In the genomic region with DNA sequence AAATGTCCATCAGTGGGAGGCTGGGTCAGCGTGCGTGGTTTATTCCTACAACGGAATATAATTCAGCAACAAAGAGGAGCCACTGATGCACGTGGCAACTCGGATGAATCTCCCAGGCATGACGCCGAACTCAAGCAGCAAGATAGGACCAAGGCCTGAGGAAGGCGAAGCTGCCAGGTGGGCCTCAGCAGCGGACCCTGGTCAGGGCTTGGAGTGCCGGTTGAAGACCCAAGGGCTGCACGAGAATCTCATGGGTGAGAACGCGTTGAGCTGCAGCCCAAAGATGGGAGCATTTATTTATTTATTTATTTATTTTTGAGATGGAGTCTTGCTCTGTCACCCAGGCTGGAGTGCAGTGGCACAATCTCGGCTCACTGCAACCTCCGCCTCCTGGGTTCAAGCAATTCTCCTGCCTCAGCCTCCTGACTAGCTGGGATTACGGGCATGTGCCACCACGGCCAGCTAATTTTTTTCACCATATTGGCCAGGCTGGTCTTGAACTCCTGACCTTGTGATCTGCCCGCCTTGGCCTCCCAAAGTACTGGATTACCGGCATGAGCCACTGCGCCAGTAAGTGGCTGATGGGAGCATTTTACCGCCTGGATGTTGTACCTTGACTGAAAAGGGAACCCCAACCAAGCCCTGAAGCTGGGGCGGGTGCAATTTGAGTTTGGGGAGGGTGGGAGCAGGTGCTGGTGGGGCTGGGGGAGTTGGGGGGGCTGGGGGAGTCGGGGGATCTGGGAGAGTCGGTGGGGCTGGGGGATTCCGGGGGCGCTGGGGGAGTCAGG, we compare ENCODE assay signal across 28 cellular contexts.
"Had no signal": no experiment of that assay in that cellular context is flagged by ENCODE, and none has a peak within 500 bp of the region (broad histone marks: within the 10 kb centered on the region; RNA-seq: fewer than 3 reads in every experiment).

No MANE protein-coding gene starts in this region.

- DNase-seq: hypothalamus; immature natural killer cell; left ventricle myocardium inferior; mesendoderm; naive B cell; natural killer cell; nephron progenitor cell; nucleus accumbens; posterior cingulate gyrus; retina; stimulated activated CD4-positive, alpha-beta T cell treated with anti-CD3 and anti-CD28 coated beads, Interleukin-4, amount 100 ng/mL, for 24 hours; stimulated activated naive CD4-positive, alpha-beta T cell; tibial artery; uterus had no signal

- H3K36me3 ChIP-seq: left ventricle myocardium inferior, pancreas, prostate gland, suprapubic skin, thoracic aorta, tibial artery, uterus had no signal

- H3K4me3 ChIP-seq: left ventricle myocardium inferior, lung, pancreas, prostate gland, skin epidermis, suprapubic skin, thoracic aorta, tibial artery, uterus had no signal

- H3K4me3 Mint-ChIP-seq: immature natural killer cell; mesothelial cell of epicardium; naive B cell; natural killer cell; nephron progenitor cell; stimulated activated effector memory CD8-positive, alpha-beta T cell treated with anti-CD3 and anti-CD28 coated beads, Interleukin-12 subunit alpha, Interleukin-12 subunit beta, amount 100 ng/mL, for 72 hours; stimulated activated naive CD8-positive, alpha-beta T cell treated with anti-CD3 and anti-CD28 coated beads, Interleukin-15, Interleukin-2, amounts not matched to agents 100 ng/mL and 50 ng/mL, for 24 hours; type B pancreatic cell had no signal

- H3K27me3 Mint-ChIP-seq: stimulated activated naive CD8-positive, alpha-beta T cell treated with anti-CD3 and anti-CD28 coated beads, Interleukin-15, Interleukin-2, amounts not matched to agents 100 ng/mL and 50 ng/mL, for 24 hours; type B pancreatic cell had no signal

- H3K36me3 Mint-ChIP-seq: immature natural killer cell; mesothelial cell of epicardium; naive B cell; natural killer cell; stimulated activated effector memory CD8-positive, alpha-beta T cell treated with anti-CD3 and anti-CD28 coated beads, Interleukin-12 subunit alpha, Interleukin-12 subunit beta, amount 100 ng/mL, for 72 hours; type B pancreatic cell had no signal

- H3K27ac ChIP-seq: left ventricle myocardium inferior, pancreas, prostate gland, skin epidermis, suprapubic skin, thoracic aorta, tibial artery, uterus had no signal

- H3K4me1 ChIP-seq: pancreas, prostate gland, tibial artery, uterus had no signal

- H3K4me1 Mint-ChIP-seq: naive B cell; stimulated activated effector memory CD8-positive, alpha-beta T cell treated with anti-CD3 and anti-CD28 coated beads, Interleukin-12 subunit alpha, Interleukin-12 subunit beta, amount 100 ng/mL, for 72 hours had no signal

- FAIRE-seq: islet of Langerhans, kidney, pancreas had no signal

- ATAC-seq: natural killer cell; pancreas; right cardiac atrium; sciatic nerve; stimulated activated effector memory CD8-positive, alpha-beta T cell treated with anti-CD3 and anti-CD28 coated beads, Interleukin-12 subunit alpha, Interleukin-12 subunit beta, amount 100 ng/mL, for 72 hours had no signal

- H3K9me3 Mint-ChIP-seq: immature natural killer cell; mesothelial cell of epicardium; naive B cell; natural killer cell; nephron progenitor cell; stimulated activated effector memory CD8-positive, alpha-beta T cell treated with anti-CD3 and anti-CD28 coated beads, Interleukin-12 subunit alpha, Interleukin-12 subunit beta, amount 100 ng/mL, for 72 hours; stimulated activated naive CD8-positive, alpha-beta T cell treated with anti-CD3 and anti-CD28 coated beads, Interleukin-15, Interleukin-2, amounts not matched to agents 100 ng/mL and 50 ng/mL, for 24 hours; type B pancreatic cell had no signal

- H3K27ac Mint-ChIP-seq: immature natural killer cell; mesothelial cell of epicardium; naive B cell; natural killer cell; nephron progenitor cell; stimulated activated effector memory CD8-positive, alpha-beta T cell treated with anti-CD3 and anti-CD28 coated beads, Interleukin-12 subunit alpha, Interleukin-12 subunit beta, amount 100 ng/mL, for 72 hours; stimulated activated naive CD8-positive, alpha-beta T cell treated with anti-CD3 and anti-CD28 coated beads, Interleukin-15, Interleukin-2, amounts not matched to agents 100 ng/mL and 50 ng/mL, for 24 hours; type B pancreatic cell had no signal

- H3K9me3 ChIP-seq: left ventricle myocardium inferior, pancreas, prostate gland, suprapubic skin, thoracic aorta, uterus had no signal

- H3K27me3 ChIP-seq: pancreas, suprapubic skin, uterus had no signal
